In genomic region chr11:16612801-16613400, GRCh38 we compare ENCODE assay signal across 8 cellular contexts.
DNase-seq lines count a peak whose midpoint lies in the region; ATAC-seq, FAIRE-seq and TF ChIP-seq lines count a peak whose summit lies in the region.

No MANE protein-coding gene starts in this region.

- H3K4me1 Mint-ChIP-seq in activated T-cell treated with anti-CD3 and anti-CD28 coated beads, Interleukin-2, amount 50 U/mL, for 24 hours (ENCODE audit: low read depth): peaks cover 25% of the 10 kb centered on the region

- H3K27me3 ChIP-seq in ascending aorta: peaks cover 5% of the 10 kb centered on the region
- H3K27me3 ChIP-seq in thoracic aorta (replicated peaks; ENCODE audit: insufficient read depth): peaks cover 14% of the 10 kb centered on the region

- no peaks in the 10 kb centered on the region for H3K36me3 Mint-ChIP-seq in activated T-cell treated with anti-CD3 and anti-CD28 coated beads, Interleukin-2, amount 50 U/mL, for 24 hours (ENCODE audit: low read depth)

- intact Hi-C loops in ascending aorta (cut with DNase I): loop anchor here (5.0 kb wide), 1 partner anchor 796 kb away; no protein-coding TSS in a partner anchor
- intact Hi-C loops in kidney (cut with DNase I): no loop called here

- H3K9me3 Mint-ChIP-seq in activated T-cell treated with anti-CD3 and anti-CD28 coated beads, Interleukin-2, amount 50 U/mL, for 24 hours: no peaks in the 10 kb centered on the region

- H3K9ac ChIP-seq in kidney (ENCODE audit: low read length in 2 of 2): no peak overlapping the region

- no peak for ATAC-seq in thoracic aorta (ENCODE audit: insufficient number of reproducible peaks, low FRiP score, low read depth)
- no peak for ATAC-seq in HG03045 (IDR thresholded peaks at IDR 0.05; ENCODE audit: unreplicated experiment)
- no peak for ATAC-seq in HG03457 (IDR thresholded peaks at IDR 0.05; ENCODE audit: unreplicated experiment)

- H3K27me3 Mint-ChIP-seq in activated T-cell treated with anti-CD3 and anti-CD28 coated beads, Interleukin-2, amount 50 U/mL, for 24 hours: peaks cover 23% of the 10 kb centered on the region

- no peaks in the 10 kb centered on the region for H3K9me3 ChIP-seq in ascending aorta
- no peaks in the 10 kb centered on the region for H3K9me3 ChIP-seq in kidney (ENCODE audit: control insufficient read depth in 1 of 2, low read length in 2 of 2)
- H3K9me3 ChIP-seq in thoracic aorta: no peaks in the 10 kb centered on the region

- H3K4me1 ChIP-seq in ascending aorta: peaks cover 0 to 6% of the 10 kb centered on the region in 2 donors
- H3K4me1 ChIP-seq in kidney (ENCODE audit: control insufficient read depth in 1 of 2, insufficient read depth in 1 of 2, low read depth in 1 of 2, low read length in 2 of 2): peaks cover 0 to 10% of the 10 kb centered on the region in 2 donors
- peaks cover 11 to 17% of the 10 kb centered on the region in 2 donors for H3K4me1 ChIP-seq in thoracic aorta (ENCODE audit: control insufficient read depth in 1 of 2, low read depth in 2 of 2)

- no peak overlapping the region for H3K27ac ChIP-seq in ascending aorta
- H3K27ac ChIP-seq in kidney (ENCODE audit: low read depth in 2 of 2, low read length in 2 of 2): no peak overlapping the region
- H3K27ac ChIP-seq in thoracic aorta: no peak overlapping the region

- DNase-seq in activated T-cell treated with anti-CD3 and anti-CD28 coated beads, Interleukin-2, amount 50 U/mL, for 24 hours: no peak
- no peak for DNase-seq in activated T-cell treated with anti-CD3 and anti-CD28 coated beads, Interleukin-2, amount 50 U/mL, for 1 hour
- DNase-seq in ascending aorta (ENCODE audit: low spot score in 2 of 2) (no peak), kidney (no peak), thoracic aorta (ENCODE audit: low spot score) (no peak), NCI-H187 (lab: John Stamatoyannopoulos, UW) (no peak)

- H3K36me3 ChIP-seq in ascending aorta (no peaks in the 10 kb centered on the region), kidney (ENCODE audit: control insufficient read depth in 1 of 2, insufficient read depth in 2 of 2, low read length in 2 of 2) (no peaks in the 10 kb centered on the region), thoracic aorta (no peaks in the 10 kb centered on the region)

- peak overlapping the region; percentile 51 to 61 for H3K4me3 ChIP-seq in ascending aorta
- peak overlapping the region; percentile 47 to 70 for H3K4me3 ChIP-seq in kidney (ENCODE audit: low read length in 2 of 2)
- H3K4me3 ChIP-seq in thoracic aorta: peak overlapping the region; percentile 71

- TF ChIP-seq CTCF in ascending aorta (IDR thresholded peaks at IDR 0.05): no peak
- no peak for TF ChIP-seq CTCF in kidney (IDR thresholded peaks at IDR 0.05; ENCODE audit: borderline replicate concordance, extremely low read depth, insufficient read depth)
- no peak for TF ChIP-seq CTCF in thoracic aorta (IDR thresholded peaks at IDR 0.05)

- H3K4me3 Mint-ChIP-seq in activated T-cell treated with anti-CD3 and anti-CD28 coated beads, Interleukin-2, amount 50 U/mL, for 24 hours: peak overlapping the region; percentile 68

- FAIRE-seq in kidney (lab: Jason Lieb, UNC): no peak

- H3K27ac Mint-ChIP-seq in activated T-cell treated with anti-CD3 and anti-CD28 coated beads, Interleukin-2, amount 50 U/mL, for 24 hours: no peak overlapping the region
